24 cellular contexts compared by ENCODE assay signal in genomic region chr3:89847955-89848354, GRCh38.
"Had no signal": no experiment of that assay in that cellular context is flagged by ENCODE, and none has a peak within 500 bp of the region (broad histone marks: within the 10 kb centered on the region; RNA-seq: fewer than 3 reads in every experiment).

No MANE protein-coding gene starts in this region.

- H3K4me3 ChIP-seq: right lobe of liver, skin epidermis, thoracic aorta, uterus had no signal

- FAIRE-seq: frontal cortex, islet of Langerhans had no signal

- H3K9me3 ChIP-seq: neutrophil, right lobe of liver, thoracic aorta, uterus had no signal

- H3K27ac ChIP-seq: neutrophil, right lobe of liver, skin epidermis, thoracic aorta, uterus, VCaP had no signal

- H3K27me3 ChIP-seq: neutrophil, right lobe of liver, uterus had no signal

- H3K4me3 Mint-ChIP-seq: activated naive CD8-positive, alpha-beta T cell; brain; effector memory CD8-positive, alpha-beta T cell; naive B cell; nephron progenitor cell; stimulated activated effector memory CD8-positive, alpha-beta T cell treated with anti-CD3 and anti-CD28 coated beads, Interleukin-12 subunit alpha, Interleukin-12 subunit beta, amount 100 ng/mL, for 72 hours; stimulated activated naive CD8-positive, alpha-beta T cell treated with anti-CD3 and anti-CD28 coated beads, Interleukin-15, Interleukin-2, amounts not matched to agents 100 ng/mL and 50 ng/mL, for 24 hours had no signal

- H3K36me3 ChIP-seq: neutrophil, right lobe of liver, thoracic aorta, uterus had no signal

- H3K36me3 Mint-ChIP-seq: activated naive CD8-positive, alpha-beta T cell; brain; naive B cell; stimulated activated effector memory CD8-positive, alpha-beta T cell treated with anti-CD3 and anti-CD28 coated beads, Interleukin-12 subunit alpha, Interleukin-12 subunit beta, amount 100 ng/mL, for 72 hours had no signal

- DNase-seq: activated CD4-positive, alpha-beta T cell treated with anti-CD3 and anti-CD28 coated beads for 4 hours; activated CD4-positive, alpha-beta T cell treated with anti-CD3 and anti-CD28 coated beads, Interleukin-2, amount 50 U/mL, for 4 hours; activated effector memory CD4-positive, alpha-beta T cell treated with Interleukin-2 at 50 U/mL for 16 hours; activated naive CD4-positive, alpha-beta T cell treated with Interleukin-2 at 50 U/mL for 16 hours; aorta; cortex of kidney; effector memory CD8-positive, alpha-beta T cell; left ventricle myocardium superior; naive B cell; nephron progenitor cell; right lobe of liver; stimulated activated CD4-positive, alpha-beta T cell treated with anti-CD3 and anti-CD28 coated beads, Interleukin-4, amount 100 ng/mL, for 24 hours; trophoblast cell; uterus had no signal

- H3K27me3 Mint-ChIP-seq: activated naive CD8-positive, alpha-beta T cell; brain; effector memory CD8-positive, alpha-beta T cell; naive B cell; stimulated activated naive CD8-positive, alpha-beta T cell treated with anti-CD3 and anti-CD28 coated beads, Interleukin-15, Interleukin-2, amounts not matched to agents 100 ng/mL and 50 ng/mL, for 24 hours had no signal

- H3K4me1 ChIP-seq: right lobe of liver, uterus had no signal

- H3K9me3 Mint-ChIP-seq: brain, nephron progenitor cell had no signal

- H3K4me1 Mint-ChIP-seq: naive B cell; stimulated activated effector memory CD8-positive, alpha-beta T cell treated with anti-CD3 and anti-CD28 coated beads, Interleukin-12 subunit alpha, Interleukin-12 subunit beta, amount 100 ng/mL, for 72 hours had no signal

- H3K27ac Mint-ChIP-seq: activated naive CD8-positive, alpha-beta T cell; brain; effector memory CD8-positive, alpha-beta T cell; naive B cell; nephron progenitor cell; stimulated activated effector memory CD8-positive, alpha-beta T cell treated with anti-CD3 and anti-CD28 coated beads, Interleukin-12 subunit alpha, Interleukin-12 subunit beta, amount 100 ng/mL, for 72 hours; stimulated activated naive CD8-positive, alpha-beta T cell treated with anti-CD3 and anti-CD28 coated beads, Interleukin-15, Interleukin-2, amounts not matched to agents 100 ng/mL and 50 ng/mL, for 24 hours had no signal
